Comparison of ENCODE assay signal across 8 cellular contexts in the genomic region with DNA sequence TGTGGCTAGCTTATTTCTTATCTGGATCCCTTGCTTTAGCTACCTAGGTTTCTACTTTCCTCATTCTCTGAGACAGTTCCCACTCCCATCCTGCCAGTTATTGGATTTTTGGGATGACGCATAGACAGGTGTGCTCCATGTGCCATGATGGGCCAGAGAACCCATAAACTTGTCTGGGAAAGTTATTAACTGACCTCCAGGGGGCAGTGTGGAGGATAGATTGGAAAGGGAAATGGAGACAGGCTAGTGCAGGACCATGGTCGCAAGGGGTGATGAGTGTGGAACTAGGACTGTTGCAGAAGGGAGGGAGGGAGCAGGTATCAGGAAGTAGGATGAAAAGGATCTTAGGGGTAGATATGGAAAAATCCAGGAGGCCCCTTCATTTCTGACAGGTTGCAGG.
DNase-seq lines count a peak whose midpoint lies in the region; ATAC-seq, FAIRE-seq and TF ChIP-seq lines count a peak whose summit lies in the region.

No MANE protein-coding gene starts in this region.

- no peak for ATAC-seq in GM18861 (IDR thresholded peaks at IDR 0.05; ENCODE audit: unreplicated experiment)
- ATAC-seq in sciatic nerve = no peak

- H3K36me3 Mint-ChIP-seq in activated naive CD8-positive, alpha-beta T cell treated with anti-CD3 and anti-CD28 coated beads for 36 hours = no peaks in the 10 kb centered on the region

- H3K4me3 Mint-ChIP-seq in activated naive CD8-positive, alpha-beta T cell treated with anti-CD3 and anti-CD28 coated beads for 36 hours = no peak overlapping the region

- peaks cover 3% of the 10 kb centered on the region for H3K27me3 ChIP-seq in kidney epithelial cell (ENCODE audit: control insufficient read depth, insufficient read depth, low read length)

- H3K9me3 Mint-ChIP-seq in activated naive CD8-positive, alpha-beta T cell treated with anti-CD3 and anti-CD28 coated beads for 36 hours = no peaks in the 10 kb centered on the region

- H3K27me3 Mint-ChIP-seq in activated naive CD8-positive, alpha-beta T cell treated with anti-CD3 and anti-CD28 coated beads for 36 hours = peaks cover 11% of the 10 kb centered on the region

- peak; percentile 24 for TF ChIP-seq CTCF in kidney epithelial cell (IDR thresholded peaks at IDR 0.05; ENCODE audit: insufficient read depth, low read length, poor library complexity, severe bottlenecking)

- DNase-seq in AG08395 (ENCODE audit: low spot score) (peak; percentile 8), G401 (ENCODE audit: low spot score) (peak; percentile 12), NCI-H1694 (lab: John Stamatoyannopoulos, UW) (peak; percentile 61), kidney epithelial cell (ENCODE audit: low read depth) (no peak), urothelium cell line (ENCODE audit: low spot score) (peak; percentile 49), sciatic nerve (ENCODE audit: low spot score) (no peak)
- peak; percentile 9 for DNase-seq in activated naive CD8-positive, alpha-beta T cell treated with anti-CD3 and anti-CD28 coated beads for 36 hours

- in situ Hi-C loops in G401 (cut with HindIII; ENCODE audit: low sequenced_read_pairs) = no loop called here

- peak; percentile 70 for FAIRE-seq in urothelium cell line (lab: Jason Lieb, UNC)

- H3K27ac Mint-ChIP-seq in activated naive CD8-positive, alpha-beta T cell treated with anti-CD3 and anti-CD28 coated beads for 36 hours = no peak overlapping the region

- no peaks in the 10 kb centered on the region for H3K36me3 ChIP-seq in kidney epithelial cell (ENCODE audit: control insufficient read depth, insufficient read depth, low read length)

- H3K4me1 Mint-ChIP-seq in activated naive CD8-positive, alpha-beta T cell treated with anti-CD3 and anti-CD28 coated beads for 36 hours = no peaks in the 10 kb centered on the region

- H3K4me3 ChIP-seq in kidney epithelial cell (ENCODE audit: low read depth, low read length) = no peak overlapping the region

- intact Hi-C loops in sciatic nerve (cut with DNase I) = no loop called here

Comparison
In these comparisons a context has a peak if more than half of its experiments do, and no peak if none do; other contexts are left out.
1. DNase-seq: peak in AG08395 (single experiment), G401 (single experiment), NCI-H1694 (single experiment), activated naive CD8-positive, alpha-beta T cell treated with anti-CD3 and anti-CD28 coated beads for 36 hours (single experiment) and urothelium cell line (single experiment); none in kidney epithelial cell (single experiment) and sciatic nerve (single experiment).